Comparison of ENCODE assay signal across 8 cellular contexts in genomic region chr3:48151058-48151806, GRCh38. TPM values are rescaled to one million over a fixed set of nuclear protein-coding genes. Genes with fewer than 3 reads are reported as not detected.
DNase-seq lines count a peak whose midpoint lies in the region; ATAC-seq and TF ChIP-seq lines count a peak whose summit lies in the region.

No MANE protein-coding gene starts in this region.

- POLR2A ChIA-PET in activated CD4-positive, alpha-beta memory T cell treated with anti-CD3 and anti-CD28 coated beads for 36 hours (lab: Charles Lee) = no interaction called here

- no peaks in the 10 kb centered on the region for H3K27me3 Mint-ChIP-seq in Calu3 (ENCODE audit: unreplicated experiment)
- no peaks in the 10 kb centered on the region for H3K27me3 Mint-ChIP-seq in activated CD4-positive, alpha-beta memory T cell treated with anti-CD3 and anti-CD28 coated beads for 36 hours

- CTCF ChIA-PET in Calu3 (lab: Charles Lee) = interaction anchor here (0.7 to 1.9 kb wide), 16 partner anchors 11 to 349 kb away, joined by 3 to 20 read pairs (median 4); no protein-coding TSS in a partner anchor
- CTCF ChIA-PET in activated CD4-positive, alpha-beta memory T cell treated with anti-CD3 and anti-CD28 coated beads for 36 hours (lab: Charles Lee) = interaction anchor here (0.6 to 3.2 kb wide), 29 partner anchors 9 to 336 kb away, joined by 3 to 30 read pairs (median 3); no protein-coding TSS in a partner anchor

- TF ChIP-seq CTCF in Calu3 (IDR thresholded peaks at IDR 0.05; ENCODE audit: unreplicated experiment) = peak; percentile 75

- peaks cover 35% of the 10 kb centered on the region for H3K4me1 Mint-ChIP-seq in Calu3 (ENCODE audit: low read depth, unreplicated experiment)
- no peaks in the 10 kb centered on the region for H3K4me1 Mint-ChIP-seq in activated CD4-positive, alpha-beta memory T cell treated with anti-CD3 and anti-CD28 coated beads for 36 hours (ENCODE audit: low read depth)

- intact Hi-C loops in Calu3 (cut with micrococcal nuclease; ENCODE audit: unreplicated experiment) = loop anchor here (1.0 kb wide), 2 partner anchors 161 to 314 kb away; no protein-coding TSS in a partner anchor
- intact Hi-C loops in activated CD4-positive, alpha-beta memory T cell treated with anti-CD3 and anti-CD28 coated beads for 36 hours (cut with micrococcal nuclease) = loop anchor here (10.0 kb wide), 2 partner anchors 156 to 326 kb away; no protein-coding TSS in a partner anchor

- H3K4me3 Mint-ChIP-seq in Calu3 (ENCODE audit: low read depth, unreplicated experiment) = no peak overlapping the region
- no peak overlapping the region for H3K4me3 Mint-ChIP-seq in activated CD4-positive, alpha-beta memory T cell treated with anti-CD3 and anti-CD28 coated beads for 36 hours

- H3K36me3 Mint-ChIP-seq in Calu3 (ENCODE audit: insufficient read depth, unreplicated experiment) = peaks cover 4% of the 10 kb centered on the region
- no peaks in the 10 kb centered on the region for H3K36me3 Mint-ChIP-seq in activated CD4-positive, alpha-beta memory T cell treated with anti-CD3 and anti-CD28 coated beads for 36 hours

- BruUV-seq in Calu3 (replicated peaks; lab: Mats Ljungman, UMichigan) = no TSS peak

- ATAC-seq in HG02610 (IDR thresholded peaks at IDR 0.05; ENCODE audit: unreplicated experiment) (peak; percentile 57), GM18519 (IDR thresholded peaks at IDR 0.05; ENCODE audit: low FRiP score, unreplicated experiment) (no peak)

- no peak overlapping the region for H3K27ac Mint-ChIP-seq in Calu3 (ENCODE audit: unreplicated experiment)
- no peak overlapping the region for H3K27ac Mint-ChIP-seq in activated CD4-positive, alpha-beta memory T cell treated with anti-CD3 and anti-CD28 coated beads for 36 hours

- DNase-seq in Calu3 (peak; percentile 85), NCI-H460 (ENCODE audit: extremely low read depth, low read depth) (peak; percentile 67), lung microvascular endothelial cell (ENCODE audit: low read depth in 2 of 2) (peak; percentile 88 to 89)
- peak; percentile 80 for DNase-seq in activated CD4-positive, alpha-beta memory T cell treated with anti-CD3 and anti-CD28 coated beads for 36 hours
- DNase-seq in effector CD4-positive, alpha-beta T cell = peak; percentile 23
- DNase-seq in stimulated activated CD4-positive, alpha-beta T cell treated with anti-CD3 and anti-CD28 coated beads, TNF-alpha, amount 100 ng/mL, for 4 hours (ENCODE audit: low read depth in 3 of 3) = peak; percentile 10 to 24 (median 14)

- H3K9me3 Mint-ChIP-seq in Calu3 (ENCODE audit: low read depth, unreplicated experiment) = no peaks in the 10 kb centered on the region
- H3K9me3 Mint-ChIP-seq in activated CD4-positive, alpha-beta memory T cell treated with anti-CD3 and anti-CD28 coated beads for 36 hours = no peaks in the 10 kb centered on the region

RNA-seq across cellular contexts. Expression of gene CDC25A, which starts 37.0 kb away (rescaled TPM):
- total RNA-seq in Calu3 (2022) (15.2 and 18.2 TPM in 2 replicates), lung microvascular endothelial cell (5.0 and 7.0 TPM in 2 replicates)
- total RNA-seq in NCI-H460 (2014; rRNA removed; shearing (Covaris generic)) = 10.3 and 12.6 TPM in 2 replicates
- 25.8 and 35.3 TPM in 2 replicates for polyA plus RNA-seq in NCI-H460 (2014; cell fraction: nucleus; rRNA removed)
- 10 to 100 TPM; 33.7 to 36.8 TPM for total RNA-seq in activated CD4-positive, alpha-beta memory T cell treated with anti-CD3 and anti-CD28 coated beads for 36 hours

Comparison
In these comparisons a context has a peak if more than half of its experiments do, and no peak if none do; other contexts are left out.
1. DNase-seq: peak in every context shown above with its lines; median percentile 88 in lung microvascular endothelial cell; 85 in Calu3; 80 in activated CD4-positive, alpha-beta memory T cell treated with anti-CD3 and anti-CD28 coated beads for 36 hours; 67 in NCI-H460; 23 in effector CD4-positive, alpha-beta T cell; 14 in stimulated activated CD4-positive, alpha-beta T cell treated with anti-CD3 and anti-CD28 coated beads, TNF-alpha, amount 100 ng/mL, for 4 hours.